In the genomic region with DNA sequence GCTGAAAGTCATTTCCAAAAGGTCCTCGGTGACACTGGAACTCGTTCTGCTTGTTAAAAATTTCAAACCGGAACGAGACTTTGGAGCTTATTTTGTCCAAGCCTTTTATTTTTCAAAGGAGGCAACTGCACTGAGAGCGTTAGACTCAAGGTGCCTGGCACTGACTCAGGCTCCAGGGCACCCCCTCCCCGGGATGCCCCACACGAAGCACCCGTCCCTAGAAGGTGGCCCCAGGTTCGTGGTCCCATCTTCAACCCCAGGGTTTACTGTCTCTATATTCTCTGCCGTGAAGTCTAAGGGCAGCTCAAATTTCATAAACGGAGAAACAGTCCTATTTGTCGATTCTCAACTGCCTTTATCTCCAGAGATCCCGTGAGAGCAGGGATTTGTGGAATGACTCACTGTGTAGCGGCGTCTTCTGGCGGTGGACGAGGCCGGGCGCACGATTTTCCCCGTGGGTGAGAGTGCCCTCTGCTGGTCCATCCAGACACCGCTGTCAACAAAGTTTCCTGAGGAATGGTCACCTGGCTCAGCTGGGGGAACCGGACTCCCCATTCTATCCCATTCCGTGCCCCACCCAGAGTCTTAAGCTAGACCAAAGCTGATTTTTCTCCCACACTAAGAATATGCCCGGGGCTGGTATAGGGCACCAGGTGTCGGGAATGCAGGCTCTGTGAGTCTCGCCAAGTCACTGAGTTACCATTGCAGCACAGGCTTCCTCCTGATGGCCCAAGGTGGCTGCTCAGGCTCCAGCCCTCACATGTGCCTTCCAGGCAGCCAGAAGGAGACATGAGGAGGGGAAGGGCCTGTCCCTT, we compare ENCODE assay signal across 8 cellular contexts. TPM values are rescaled to one million over a fixed set of nuclear protein-coding genes. Genes with fewer than 3 reads are reported as not detected.
DNase-seq lines count a peak whose midpoint lies in the region; ATAC-seq and TF ChIP-seq lines count a peak whose summit lies in the region.

No MANE protein-coding gene starts in this region.

- in situ Hi-C loops in GM23248 (cut with MboI), result loop anchor here (10.0 to 25.0 kb wide), 3 partner anchors 240 to 512 kb away; no protein-coding TSS in a partner anchor

- H3K4me3 Mint-ChIP-seq in activated T-cell treated with anti-CD3 and anti-CD28 coated beads, Interleukin-2, amount 50 U/mL, for 72 hours, result no peak overlapping the region

- H3K27ac Mint-ChIP-seq in activated T-cell treated with anti-CD3 and anti-CD28 coated beads, Interleukin-2, amount 50 U/mL, for 72 hours, result no peak overlapping the region

- TF ChIP-seq CTCF in gastroesophageal sphincter (IDR thresholded peaks at IDR 0.05), result peak in 3 of 4 experiments; percentile 52 to 83 (median 75)
- peak; percentile 66 for TF ChIP-seq CTCF in parathyroid adenoma (IDR thresholded peaks at IDR 0.05)

- H4K20me1 ChIP-seq in GM23248 (ENCODE audit: insufficient read depth), result no peaks in the 10 kb centered on the region

- H3K9me3 ChIP-seq in GM23248 (ENCODE audit: low read depth), result no peaks in the 10 kb centered on the region
- H3K9me3 ChIP-seq in gastroesophageal sphincter, result no peaks in the 10 kb centered on the region
- no peaks in the 10 kb centered on the region for H3K9me3 ChIP-seq in parathyroid adenoma (ENCODE audit: control insufficient read depth, low read length)

- H3K9me3 Mint-ChIP-seq in activated T-cell treated with anti-CD3 and anti-CD28 coated beads, Interleukin-2, amount 50 U/mL, for 72 hours, result no peaks in the 10 kb centered on the region

- H3F3A ChIP-seq in GM23248 (ENCODE audit: insufficient read depth), result peaks cover 7% of the 10 kb centered on the region; the same call in 1 of the 2 replicates

- H3K9ac ChIP-seq in GM23248 (peak overlapping the region; percentile 57; the same call in 1 of the 2 replicates), parathyroid adenoma (no peak overlapping the region)

- H3K4me3 ChIP-seq in ACC112 (ENCODE audit: low read depth, low read length), result peak overlapping the region; percentile 37
- H3K4me3 ChIP-seq in GM23248, result peak overlapping the region; percentile 55
- no peak overlapping the region for H3K4me3 ChIP-seq in gastroesophageal sphincter
- H3K4me3 ChIP-seq in parathyroid adenoma (ENCODE audit: low read depth, low read length), result no peak overlapping the region

- ATAC-seq in activated T-cell treated with anti-CD3 and anti-CD28 coated beads, Interleukin-2, amount 50 U/mL, for 72 hours (replicated peaks in 1 of 2), result peak; percentile 46
- peak; percentile 84 for ATAC-seq in gastroesophageal sphincter
- no peak for ATAC-seq in GM21367 (IDR thresholded peaks at IDR 0.05; ENCODE audit: unreplicated experiment)
- ATAC-seq in GM21723 (IDR thresholded peaks at IDR 0.05; ENCODE audit: unreplicated experiment), result no peak

- H3K36me3 ChIP-seq in ACC112 (ENCODE audit: insufficient read depth, low read length), result no peaks in the 10 kb centered on the region
- H3K36me3 ChIP-seq in GM23248 (ENCODE audit: low read depth), result no peaks in the 10 kb centered on the region
- no peaks in the 10 kb centered on the region for H3K36me3 ChIP-seq in gastroesophageal sphincter
- no peaks in the 10 kb centered on the region for H3K36me3 ChIP-seq in parathyroid adenoma (ENCODE audit: control insufficient read depth, insufficient read depth, low read length)

- H3K27ac ChIP-seq in ACC112 (ENCODE audit: low read depth, low read length) (no peak overlapping the region), GM23248 (no peak overlapping the region), gastroesophageal sphincter (no peak overlapping the region), parathyroid adenoma (no peak overlapping the region)

- peak; percentile 93 for DNase-seq in GM23248
- peak; percentile 33 for DNase-seq in NOMO-1 treated with DMSO at 0.1 percent for 48 hours (lab: John Stamatoyannopoulos, UW; ENCODE audit: unreplicated experiment)
- DNase-seq in activated T-cell treated with anti-CD3 and anti-CD28 coated beads, Interleukin-2, amount 50 U/mL, for 72 hours, result peak; percentile 42 to 60

- H3K79me2 ChIP-seq in ACC112 (ENCODE audit: control insufficient read depth, insufficient read depth, low read length, unreplicated experiment), result no peaks in the 10 kb centered on the region
- H3K79me2 ChIP-seq in GM23248 (ENCODE audit: insufficient read depth), result no peaks in the 10 kb centered on the region
- H3K79me2 ChIP-seq in parathyroid adenoma, result no peaks in the 10 kb centered on the region

- TF ChIP-seq POLR2A in gastroesophageal sphincter (IDR thresholded peaks at IDR 0.05), result no peak

- H3K4me1 Mint-ChIP-seq in activated T-cell treated with anti-CD3 and anti-CD28 coated beads, Interleukin-2, amount 50 U/mL, for 72 hours (ENCODE audit: low read depth), result peaks cover 4% of the 10 kb centered on the region

- H3K4me1 ChIP-seq in ACC112 (ENCODE audit: control insufficient read depth, insufficient read depth, low read length, unreplicated experiment) (no peaks in the 10 kb centered on the region), GM23248 (ENCODE audit: insufficient read depth) (peaks cover 3% of the 10 kb centered on the region; the same call in 1 of the 2 replicates), gastroesophageal sphincter (no peaks in the 10 kb centered on the region), parathyroid adenoma (no peaks in the 10 kb centered on the region)

- H3K4me2 ChIP-seq in GM23248 (ENCODE audit: unreplicated experiment) (peak overlapping the region; percentile 36), parathyroid adenoma (ENCODE audit: low read length) (no peak overlapping the region)

- H3K36me3 Mint-ChIP-seq in activated T-cell treated with anti-CD3 and anti-CD28 coated beads, Interleukin-2, amount 50 U/mL, for 72 hours (ENCODE audit: insufficient read depth in 2 of 2), result no peaks in the 10 kb centered on the region

- H3K27me3 Mint-ChIP-seq in activated T-cell treated with anti-CD3 and anti-CD28 coated beads, Interleukin-2, amount 50 U/mL, for 72 hours (ENCODE audit: low read depth), result no peaks in the 10 kb centered on the region

- TF ChIP-seq EP300 in gastroesophageal sphincter (IDR thresholded peaks at IDR 0.05), result no peak

- 19 to 21% methylated on average over 27 of the region's 27 CpGs for WGBS in GM23248 (ENCODE audit: low coverage in 1 of 2, low lambda C conversion rate in 2 of 2, missing lambda C conversion rate in 2 of 2), 2 experiments
- 37 to 62% methylated on average over 12 to 20 of the region's 27 CpGs for WGBS in gastroesophageal sphincter (ENCODE audit: low coverage in 1 of 2), 2 donors

- peak overlapping the region; percentile 43 for H2AFZ ChIP-seq in ACC112 (ENCODE audit: low read length, unreplicated experiment)
- peak overlapping the region; percentile 64; the same call in 1 of the 2 replicates for H2AFZ ChIP-seq in GM23248
- H2AFZ ChIP-seq in parathyroid adenoma, result peak overlapping the region; percentile 54

- no peaks in the 10 kb centered on the region for H3K9me2 ChIP-seq in GM23248 (ENCODE audit: insufficient read depth)

- H3K27me3 ChIP-seq in ACC112 (ENCODE audit: insufficient read depth, low read length) (no peaks in the 10 kb centered on the region), GM23248 (replicated peaks; ENCODE audit: insufficient read depth) (no peaks in the 10 kb centered on the region), gastroesophageal sphincter (peaks cover 8% of the 10 kb centered on the region), parathyroid adenoma (ENCODE audit: control insufficient read depth, insufficient read depth, low read length) (no peaks in the 10 kb centered on the region)

RNA-seq across cellular contexts. Expression of gene SLC6A19, which starts 27.1 kb away (rescaled TPM):
- not detected in 2 replicates for total RNA-seq in GM23248 (2014; rRNA removed; shearing (Covaris generic))
- not detected in 2 replicates for polyA plus RNA-seq in GM23248 (2016; fragmentation: Nextera tagmentation; extraction: Ambion mirVana)
- not detected for total RNA-seq in activated T-cell treated with anti-CD3 and anti-CD28 coated beads, Interleukin-2, amount 50 U/mL, for 72 hours
- not detected for total RNA-seq in gastroesophageal sphincter

RNA-seq across cellular contexts. Expression of gene SLC6A18, which starts 50.9 kb away (rescaled TPM):
- not detected in 2 replicates for total RNA-seq in GM23248 (2014; rRNA removed; shearing (Covaris generic))
- not detected in 2 replicates for polyA plus RNA-seq in GM23248 (2016; fragmentation: Nextera tagmentation; extraction: Ambion mirVana)
- not detected for total RNA-seq in activated T-cell treated with anti-CD3 and anti-CD28 coated beads, Interleukin-2, amount 50 U/mL, for 72 hours
- not detected for total RNA-seq in gastroesophageal sphincter

Comparison
In these comparisons a context has a peak if more than half of its experiments do, and no peak if none do; other contexts are left out.
1. H3K4me3 ChIP-seq: peak in ACC112 (single experiment) and GM23248 (single experiment); none in gastroesophageal sphincter (0 of 2) and parathyroid adenoma (single experiment).
2. DNase-seq: peak in every context shown above with its lines; median percentile 93 in GM23248; 51 in activated T-cell treated with anti-CD3 and anti-CD28 coated beads, Interleukin-2, amount 50 U/mL, for 72 hours; 33 in NOMO-1 treated with DMSO at 0.1 percent for 48 hours.
3. ATAC-seq: peak in activated T-cell treated with anti-CD3 and anti-CD28 coated beads, Interleukin-2, amount 50 U/mL, for 72 hours (2 of 2) and gastroesophageal sphincter (single experiment); none in GM21367 (single experiment) and GM21723 (single experiment).
4. Peak in every context shown above with its lines, with median percentiles within 50 percentile points of each other: H2AFZ ChIP-seq.